Comparison of ENCODE assay signal across 15 cellular contexts in the genomic region with DNA sequence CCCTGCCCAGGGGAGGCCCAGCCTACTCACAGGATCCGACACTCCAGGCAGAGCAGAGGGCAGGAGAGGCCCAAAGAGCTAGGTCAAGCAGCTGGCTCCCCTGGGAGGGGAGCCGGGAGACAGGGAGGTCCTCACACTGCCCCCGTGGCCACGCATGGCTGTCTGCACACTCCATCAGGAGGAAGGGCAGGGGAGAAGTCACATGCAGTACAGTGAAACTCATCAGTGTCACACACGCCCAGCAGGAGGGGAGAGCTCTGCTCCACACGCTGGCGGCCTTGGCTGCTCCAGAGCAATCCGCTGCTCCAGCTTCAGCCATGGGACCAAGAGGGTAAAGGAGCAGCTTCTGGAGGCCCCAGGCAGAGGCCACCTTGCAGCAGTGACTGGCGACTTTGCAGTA. TPM values are rescaled to one million over a fixed set of nuclear protein-coding genes. Genes with fewer than 3 reads are reported as not detected.
A peak's percentile ranks its signal among the peaks of the same experiment; 100 is the strongest.
DNase-seq lines count a peak whose midpoint lies in the region; ATAC-seq and TF ChIP-seq lines count a peak whose summit lies in the region.
"Had no signal": no experiment of that assay in that cellular context is flagged by ENCODE, and none has a peak within 500 bp of the region (broad histone marks: within the 10 kb centered on the region; RNA-seq: fewer than 3 reads in every experiment).

No MANE protein-coding gene starts in this region.

- H3K79me2 ChIP-seq in GM23338 (replicated peaks; ENCODE audit: insufficient read depth) (no peaks in the 10 kb centered on the region), mesendoderm (ENCODE audit: control insufficient read depth, insufficient read depth, low read length) (no peaks in the 10 kb centered on the region)

- no peak overlapping the region for H3K4me3 Mint-ChIP-seq in Calu3 (ENCODE audit: low read depth, unreplicated experiment)
- no peak overlapping the region; the same call in 2 of the 3 replicates for H3K4me3 Mint-ChIP-seq in GM23338
- no peak overlapping the region for H3K4me3 Mint-ChIP-seq in central memory CD8-positive, alpha-beta T cell
- H3K4me3 Mint-ChIP-seq: activated CD4-positive, alpha-beta T cell treated with anti-CD3 and anti-CD28 coated beads, Interleukin-2, amount 10 ng/mL, durations not matched to agents 7 days and 5 days; neural crest cell; T-helper 1 cell treated with Interleukin-12 subunit alpha and Interleukin-12 subunit beta and Interleukin-4 antibody, amounts not matched to agents 30 μg/mL and 1 μg/mL, for 36 hours had no signal

- CTCF ChIA-PET in Calu3 (lab: Charles Lee): no interaction called here

- H3K4ac ChIP-seq in mesendoderm (ENCODE audit: low read depth, low read length): no peak overlapping the region

- H3K27me3 ChIP-seq in GM23338 (ENCODE audit: insufficient read depth) (no peaks in the 10 kb centered on the region), mesendoderm (ENCODE audit: insufficient read depth, low read length, poor library complexity) (no peaks in the 10 kb centered on the region)
- H3K27me3 ChIP-seq: esophagus squamous epithelium had no signal

- no peak overlapping the region for H3K18ac ChIP-seq in mesendoderm (ENCODE audit: low read length)

- peaks cover 3% of the 10 kb centered on the region for H4K20me1 ChIP-seq in GM23338 (replicated peaks; ENCODE audit: insufficient read depth)

- no peak overlapping the region for H4K8ac ChIP-seq in mesendoderm (ENCODE audit: low read depth, low read length)

- ATAC-seq in GM23338 (no peak), HG02852 (IDR thresholded peaks at IDR 0.05; ENCODE audit: unreplicated experiment) (no peak), HG03025 (IDR thresholded peaks at IDR 0.05; ENCODE audit: low FRiP score, unreplicated experiment) (no peak)
- ATAC-seq in central memory CD8-positive, alpha-beta T cell (replicated peaks; ENCODE audit: extremely low read depth, poor library complexity, severe bottlenecking): no peak

- H3K36me3 ChIP-seq in GM23338 (ENCODE audit: insufficient read depth) (peaks cover 3% of the 10 kb centered on the region; the same call in 1 of the 2 replicates), mesendoderm (ENCODE audit: control insufficient read depth, insufficient read depth, low read length) (peaks cover 4% of the 10 kb centered on the region)

- no peaks in the 10 kb centered on the region for H3K79me1 ChIP-seq in mesendoderm (ENCODE audit: low read length)

- H2AFZ ChIP-seq in GM23338: no peak overlapping the region

- H3K56ac ChIP-seq in mesendoderm (ENCODE audit: low read length): no peak overlapping the region

- no peak overlapping the region for H4K5ac ChIP-seq in mesendoderm (ENCODE audit: low read length)

- H3K4me3 ChIP-seq in GM23338: no peak overlapping the region
- no peak overlapping the region for H3K4me3 ChIP-seq in mesendoderm (ENCODE audit: low read length)
- H3K4me3 ChIP-seq: esophagus squamous epithelium had no signal

- H3K27me3 Mint-ChIP-seq in Calu3 (ENCODE audit: unreplicated experiment) (no peaks in the 10 kb centered on the region), GM23338 (ENCODE audit: insufficient read depth, low read depth, poor library complexity) (peaks cover 24% of the 10 kb centered on the region)
- no peaks in the 10 kb centered on the region for H3K27me3 Mint-ChIP-seq in central memory CD8-positive, alpha-beta T cell
- H3K27me3 Mint-ChIP-seq: activated CD4-positive, alpha-beta T cell treated with anti-CD3 and anti-CD28 coated beads, Interleukin-2, amount 10 ng/mL, durations not matched to agents 7 days and 5 days had no signal

- H3K9me3 Mint-ChIP-seq in Calu3 (ENCODE audit: low read depth, unreplicated experiment) (no peaks in the 10 kb centered on the region), GM23338 (no peaks in the 10 kb centered on the region; the same call in 2 of the 3 replicates)
- H3K9me3 Mint-ChIP-seq in central memory CD8-positive, alpha-beta T cell: no peaks in the 10 kb centered on the region
- H3K9me3 Mint-ChIP-seq: activated CD4-positive, alpha-beta T cell treated with anti-CD3 and anti-CD28 coated beads, Interleukin-2, amount 10 ng/mL, durations not matched to agents 7 days and 5 days; neural crest cell; T-helper 1 cell treated with Interleukin-12 subunit alpha and Interleukin-12 subunit beta and Interleukin-4 antibody, amounts not matched to agents 30 μg/mL and 1 μg/mL, for 36 hours had no signal

- no peak overlapping the region for H3K9ac ChIP-seq in mesendoderm (ENCODE audit: low read length)

- H3K36me3 Mint-ChIP-seq in Calu3 (ENCODE audit: insufficient read depth, unreplicated experiment) (peaks cover 84% of the 10 kb centered on the region), GM23338 (ENCODE audit: low read depth) (peaks cover 22% of the 10 kb centered on the region)
- H3K36me3 Mint-ChIP-seq in central memory CD8-positive, alpha-beta T cell (ENCODE audit: insufficient read depth): peaks cover 8% of the 10 kb centered on the region

- H2BK5ac ChIP-seq in mesendoderm (ENCODE audit: low read length): no peak overlapping the region

- H3K4me2 ChIP-seq in GM23338 (no peak overlapping the region), mesendoderm (ENCODE audit: low read length) (no peak overlapping the region)

- H3K27ac Mint-ChIP-seq in Calu3 (ENCODE audit: unreplicated experiment) (peak overlapping the region; percentile 39), GM23338 (no peak overlapping the region)
- H3K27ac Mint-ChIP-seq in central memory CD8-positive, alpha-beta T cell (ENCODE audit: low read depth): peak overlapping the region; percentile 41
- H3K27ac Mint-ChIP-seq: T-helper 1 cell treated with Interleukin-12 subunit alpha and Interleukin-12 subunit beta and Interleukin-4 antibody, amounts not matched to agents 30 μg/mL and 1 μg/mL, for 36 hours had no signal

- H3K4me1 ChIP-seq in GM23338 (ENCODE audit: insufficient read depth) (peaks cover 6% of the 10 kb centered on the region; the same call in 1 of the 2 replicates), mesendoderm (ENCODE audit: control insufficient read depth, low read depth, low read length) (no peaks in the 10 kb centered on the region)

- no CpG with 5 or more reads among the region's 9 CpGs for WGBS in mesendoderm (ENCODE audit: extremely low coverage, insufficient coverage, low lambda C conversion rate)

- H2BK15ac ChIP-seq in mesendoderm (replicated peaks; ENCODE audit: low read depth): no peak overlapping the region

- H3K23ac ChIP-seq in mesendoderm (ENCODE audit: low read length): no peak overlapping the region

- no peak overlapping the region for H2BK120ac ChIP-seq in mesendoderm (ENCODE audit: low read depth, low read length)

- no TSS peak for BruUV-seq in Calu3 (replicated peaks; lab: Mats Ljungman, UMichigan)

- H2AK5ac ChIP-seq in mesendoderm (ENCODE audit: low read length): no peak overlapping the region

- H3K4me1 Mint-ChIP-seq in Calu3 (ENCODE audit: low read depth, unreplicated experiment) (no peaks in the 10 kb centered on the region), GM23338 (peaks cover 23% of the 10 kb centered on the region)
- no peaks in the 10 kb centered on the region for H3K4me1 Mint-ChIP-seq in central memory CD8-positive, alpha-beta T cell
- H3K4me1 Mint-ChIP-seq: activated CD4-positive, alpha-beta T cell treated with anti-CD3 and anti-CD28 coated beads, Interleukin-2, amount 10 ng/mL, durations not matched to agents 7 days and 5 days had no signal

- DNase-seq in Calu3: no peak
- no peak for DNase-seq in GM23338 (ENCODE audit: low spot score)
- DNase-seq in central memory CD8-positive, alpha-beta T cell (ENCODE audit: low spot score in 2 of 2): no peak
- peak; percentile 26 for DNase-seq in mesendoderm
- DNase-seq in SHP77 (lab: John Stamatoyannopoulos, UW): no peak
- DNase-seq: activated CD4-positive, alpha-beta T cell treated with anti-CD3 and anti-CD28 coated beads, Interleukin-2, amount 10 ng/mL, durations not matched to agents 7 days and 5 days; esophagus squamous epithelium; hippocampal formation; KG1; NCI-H1436 treated with DMSO at 0.1 percent for 48 hours; NCI-H526 treated with DMSO at 0.1 percent for 48 hours had no signal

- peaks cover 26% of the 10 kb centered on the region for H3F3A ChIP-seq in GM23338 (replicated peaks; ENCODE audit: low read depth)

- intact Hi-C loops in Calu3 (cut with micrococcal nuclease; ENCODE audit: unreplicated experiment): no loop called here

- TF ChIP-seq CTCF in Calu3 (IDR thresholded peaks at IDR 0.05; ENCODE audit: unreplicated experiment) (no peak), GM23338 (conservative IDR thresholded peaks at IDR 0.05; ENCODE audit: low read depth in 2 of 2) (no peak)

- peak overlapping the region; percentile 72 for H3K27ac ChIP-seq in GM23338 (ENCODE audit: low read depth)
- H3K27ac ChIP-seq in mesendoderm (ENCODE audit: low read depth, low read length): no peak overlapping the region
- H3K27ac ChIP-seq: esophagus squamous epithelium had no signal

- no peaks in the 10 kb centered on the region for H3K9me2 ChIP-seq in GM23338 (ENCODE audit: insufficient read depth)

TF ChIP-seq in GM23338, 12 proteins besides CTCF, POLR2A, EP300 and RAD21 (continues in another document):
- no peak for TF ChIP-seq EZH2phosphoT487 (IDR thresholded peaks at IDR 0.05; ENCODE audit: unreplicated experiment)

RNA-seq across cellular contexts. Expression of a gene that starts 14.3 kb away (rescaled TPM):
- 42.1 and 49.7 TPM in 2 replicates for total RNA-seq in Calu3 (2022)
- 31.2 and 40.4 TPM in 2 replicates for total RNA-seq in GM23338 (2014; rRNA removed; shearing (Covaris generic))
- 18.5 and 20.4 TPM in 2 replicates for polyA plus RNA-seq in GM23338 (2016; fragmentation: Nextera tagmentation; extraction: Ambion mirVana)
- polyA plus RNA-seq in mesendoderm (2013, experiment 1 of 2): 5.4 TPM
- 5.8 TPM for polyA plus RNA-seq in mesendoderm (2013, experiment 2 of 2)

RNA-seq across cellular contexts. Expression of a gene that starts 22.6 kb away (rescaled TPM):
- total RNA-seq in Calu3 (2022): 163 and 166 TPM in 2 replicates
- total RNA-seq in GM23338 (2014; rRNA removed; shearing (Covaris generic)): 157 and 175 TPM in 2 replicates
- 304 and 308 TPM in 2 replicates for polyA plus RNA-seq in GM23338 (2016; fragmentation: Nextera tagmentation; extraction: Ambion mirVana)
- 113 TPM for polyA plus RNA-seq in mesendoderm (2013, experiment 1 of 2)
- polyA plus RNA-seq in mesendoderm (2013, experiment 2 of 2): 110 TPM

RNA-seq across cellular contexts. Expression of a gene that starts 43.0 kb away (rescaled TPM):
- total RNA-seq in Calu3 (2022): 41.6 and 68.2 TPM in 2 replicates
- total RNA-seq in GM23338 (2014; rRNA removed; shearing (Covaris generic)): not detected in 2 replicates
- polyA plus RNA-seq in GM23338 (2016; fragmentation: Nextera tagmentation; extraction: Ambion mirVana): 0.17 and 0.52 TPM in 2 replicates
- 0.04 TPM for polyA plus RNA-seq in mesendoderm (2013, experiment 1 of 2)
- 0.15 TPM for polyA plus RNA-seq in mesendoderm (2013, experiment 2 of 2)

RNA-seq across cellular contexts. Expression of a gene that starts 49.2 kb away (rescaled TPM):
- total RNA-seq in Calu3 (2022): 71.2 and 92.6 TPM in 2 replicates
- total RNA-seq in GM23338 (2014; rRNA removed; shearing (Covaris generic)): 28.0 and 34.4 TPM in 2 replicates
- 15.7 and 16.2 TPM in 2 replicates for polyA plus RNA-seq in GM23338 (2016; fragmentation: Nextera tagmentation; extraction: Ambion mirVana)
- polyA plus RNA-seq in mesendoderm (2013, experiment 1 of 2): 7.5 TPM
- polyA plus RNA-seq in mesendoderm (2013, experiment 2 of 2): 7.5 TPM

Comparison
In these comparisons a context has a peak if more than half of its experiments do, and no peak if none do; other contexts are left out.
1. RNA of a gene that starts 43.0 kb away (total RNA-seq): 41.6 to 68.2 TPM in Calu3; not detected in GM23338; every median in the first group is over 10 times any median in the second.